ENCODE assay signal across 23 cellular contexts in genomic region chr5:163563112-163563511, GRCh38.
"Had no signal": no experiment of that assay in that cellular context is flagged by ENCODE, and none has a peak within 500 bp of the region (broad histone marks: within the 10 kb centered on the region; RNA-seq: fewer than 3 reads in every experiment).

No MANE protein-coding gene starts in this region.

- DNase-seq: activated B cell treated with CpG ODN at 0.5 μM for 24 hours; activated CD4-positive, alpha-beta T cell treated with anti-CD3 and anti-CD28 coated beads for 36 hours; activated CD8-positive, alpha-beta memory T cell treated with anti-CD3 and anti-CD28 coated beads, Interleukin-2, amount 10 ng/mL, durations not matched to agents 7 days and 5 days; activated CD8-positive, alpha-beta T cell treated with anti-CD3 and anti-CD28 coated beads, Interleukin-2, amount 10 ng/mL, durations not matched to agents 7 days and 5 days; activated naive CD4-positive, alpha-beta T cell; activated T-cell treated with anti-CD3 and anti-CD28 coated beads, Interleukin-2, amount 50 U/mL, for 48 hours; effector CD4-positive, alpha-beta T cell; esophagus squamous epithelium; midbrain; naive thymus-derived CD4-positive, alpha-beta T cell; nucleus accumbens; right lobe of liver; stimulated activated CD4-positive, alpha-beta T cell treated with anti-CD3 and anti-CD28 coated beads, Interleukin-2, amount 100 ng/mL, for 48 hours; stimulated activated naive CD4-positive, alpha-beta T cell treated with Interleukin-2 at 50 U/mL for 16 hours; T-helper 2 cell; testis; trophoblast cell; uterus had no signal

- H3K27me3 ChIP-seq: breast epithelium, testis, uterus had no signal

- H3K9me3 ChIP-seq: breast epithelium, esophagus squamous epithelium, right lobe of liver, testis, uterus had no signal

- H3K36me3 ChIP-seq: breast epithelium, esophagus squamous epithelium, right lobe of liver, uterus had no signal

- ATAC-seq: activated CD4-positive, alpha-beta T cell treated with anti-CD3 and anti-CD28 coated beads for 36 hours; activated CD8-positive, alpha-beta memory T cell treated with anti-CD3 and anti-CD28 coated beads, Interleukin-2, amount 10 ng/mL, durations not matched to agents 7 days and 5 days; activated CD8-positive, alpha-beta T cell treated with anti-CD3 and anti-CD28 coated beads, Interleukin-2, amount 10 ng/mL, durations not matched to agents 7 days and 5 days; activated naive CD4-positive, alpha-beta T cell treated with anti-CD3 and anti-CD28 coated beads, Interleukin-2, amount 50 U/mL, for 72 hours; naive thymus-derived CD4-positive, alpha-beta T cell; right lobe of liver had no signal

- FAIRE-seq: frontal cortex, islet of Langerhans had no signal

- H3K4me3 ChIP-seq: breast epithelium, esophagus squamous epithelium, right lobe of liver, testis, uterus had no signal

- H3K4me1 ChIP-seq: breast epithelium, testis, uterus had no signal

- H3K27ac ChIP-seq: breast epithelium, epithelial cell of prostate, esophagus squamous epithelium, right lobe of liver, testis, uterus had no signal
